Comparison of ENCODE assay signal across 32 cellular contexts in genomic region chr3:128380719-128381118, GRCh38.
"Had no signal": no experiment of that assay in that cellular context is flagged by ENCODE, and none has a peak within 500 bp of the region (broad histone marks: within the 10 kb centered on the region; RNA-seq: fewer than 3 reads in every experiment).

No MANE protein-coding gene starts in this region.

- H3K9me3 ChIP-seq: Peyer's patch had no signal

- H3K27me3 Mint-ChIP-seq: activated CD4-positive, alpha-beta memory T cell treated with anti-CD3 and anti-CD28 coated beads, Interleukin-2, amount 10 ng/mL, durations not matched to agents 7 days and 5 days; activated CD8-positive, alpha-beta memory T cell treated with anti-CD3 and anti-CD28 coated beads, Interleukin-2, amount 10 ng/mL, durations not matched to agents 7 days and 5 days; activated naive CD4-positive, alpha-beta T cell treated with anti-CD3 and anti-CD28 coated beads, Interleukin-2, amount 10 ng/mL, durations not matched to agents 7 days and 5 days; activated naive CD8-positive, alpha-beta T cell; activated naive CD8-positive, alpha-beta T cell treated with anti-CD3 and anti-CD28 coated beads, Interleukin-2, amount 50 U/mL, for 24 hours; T-cell had no signal

- H3K27ac Mint-ChIP-seq: activated CD4-positive, alpha-beta memory T cell treated with anti-CD3 and anti-CD28 coated beads, Interleukin-2, amount 10 ng/mL, durations not matched to agents 7 days and 5 days; activated CD8-positive, alpha-beta memory T cell treated with anti-CD3 and anti-CD28 coated beads, Interleukin-2, amount 10 ng/mL, durations not matched to agents 7 days and 5 days; activated naive CD4-positive, alpha-beta T cell treated with anti-CD3 and anti-CD28 coated beads, Interleukin-2, amount 10 ng/mL, durations not matched to agents 7 days and 5 days; activated naive CD8-positive, alpha-beta T cell treated with anti-CD3 and anti-CD28 coated beads, Interleukin-2, amount 50 U/mL, for 24 hours; T-cell had no signal

- H3K4me1 Mint-ChIP-seq: activated CD4-positive, alpha-beta memory T cell treated with anti-CD3 and anti-CD28 coated beads, Interleukin-2, amount 10 ng/mL, durations not matched to agents 7 days and 5 days; activated CD8-positive, alpha-beta memory T cell treated with anti-CD3 and anti-CD28 coated beads, Interleukin-2, amount 10 ng/mL, durations not matched to agents 7 days and 5 days; activated naive CD4-positive, alpha-beta T cell treated with anti-CD3 and anti-CD28 coated beads, Interleukin-2, amount 10 ng/mL, durations not matched to agents 7 days and 5 days; activated naive CD8-positive, alpha-beta T cell treated with anti-CD3 and anti-CD28 coated beads, Interleukin-2, amount 50 U/mL, for 24 hours had no signal

- ATAC-seq: activated CD8-positive, alpha-beta memory T cell treated with anti-CD3 and anti-CD28 coated beads, Interleukin-2, amount 10 ng/mL, durations not matched to agents 7 days and 5 days; activated naive CD8-positive, alpha-beta T cell treated with anti-CD3 and anti-CD28 coated beads, Interleukin-2, amount 50 U/mL, for 24 hours; SK-N-SH treated with all-trans-retinoic acid at 6 μM for 48 hours; T-cell had no signal

- H3K4me3 Mint-ChIP-seq: activated CD4-positive, alpha-beta memory T cell treated with anti-CD3 and anti-CD28 coated beads, Interleukin-2, amount 10 ng/mL, durations not matched to agents 7 days and 5 days; activated CD8-positive, alpha-beta memory T cell treated with anti-CD3 and anti-CD28 coated beads, Interleukin-2, amount 10 ng/mL, durations not matched to agents 7 days and 5 days; activated naive CD4-positive, alpha-beta T cell treated with anti-CD3 and anti-CD28 coated beads, Interleukin-2, amount 10 ng/mL, durations not matched to agents 7 days and 5 days; activated naive CD8-positive, alpha-beta T cell; activated naive CD8-positive, alpha-beta T cell treated with anti-CD3 and anti-CD28 coated beads, Interleukin-2, amount 50 U/mL, for 24 hours; brain; T-cell had no signal

- H3K27ac ChIP-seq: Peyer's patch, WERI-Rb-1 had no signal

- DNase-seq: activated CD4-positive, alpha-beta memory T cell treated with anti-CD3 and anti-CD28 coated beads, Interleukin-2, amount 10 ng/mL, durations not matched to agents 7 days and 5 days; activated CD4-positive, alpha-beta T cell treated with anti-CD3 and anti-CD28 coated beads for 1 hour; activated CD4-positive, alpha-beta T cell treated with anti-CD3 and anti-CD28 coated beads for 48 hours; activated CD4-positive, CD25-positive, alpha-beta regulatory T cell; activated CD8-positive, alpha-beta memory T cell treated with anti-CD3 and anti-CD28 coated beads for 24 hours; activated CD8-positive, alpha-beta memory T cell treated with anti-CD3 and anti-CD28 coated beads, Interleukin-2, amount 10 ng/mL, durations not matched to agents 7 days and 5 days; activated CD8-positive, alpha-beta memory T cell treated with anti-CD3 and anti-CD28 coated beads, Interleukin-2, amount 50 U/mL, for 48 hours; activated effector memory CD4-positive, alpha-beta T cell treated with Interleukin-2 at 50 U/mL for 16 hours; activated naive CD4-positive, alpha-beta T cell treated with anti-CD3 and anti-CD28 coated beads, Interleukin-2, amount 10 ng/mL, durations not matched to agents 7 days and 5 days; activated naive CD8-positive, alpha-beta T cell treated with anti-CD3 and anti-CD28 coated beads, Interleukin-2, amount 50 U/mL, for 24 hours; activated T-cell treated with anti-CD3 and anti-CD28 coated beads, Interleukin-2, amount 50 U/mL, for 48 hours; anterior cingulate cortex; caudate nucleus; Kasumi-1; MM.1S; MV-4-11; NCI-H1092; NCI-H1436 treated with DMSO at 0.1 percent for 48 hours; NCI-H1694 treated with DMSO at 0.1 percent for 48 hours; NCI-H2029; NCI-H345; NCI-H524 treated with DMSO at 0.1 percent for 48 hours; Peyer's patch; RPMI8226; SHP77 treated with DMSO at 0.1 percent for 48 hours; T-cell; T-helper 2 cell; T-helper 9 cell; WERI-Rb-1 had no signal

- H3K9me3 Mint-ChIP-seq: activated CD4-positive, alpha-beta memory T cell treated with anti-CD3 and anti-CD28 coated beads, Interleukin-2, amount 10 ng/mL, durations not matched to agents 7 days and 5 days; activated naive CD4-positive, alpha-beta T cell treated with anti-CD3 and anti-CD28 coated beads, Interleukin-2, amount 10 ng/mL, durations not matched to agents 7 days and 5 days; activated naive CD8-positive, alpha-beta T cell treated with anti-CD3 and anti-CD28 coated beads, Interleukin-2, amount 50 U/mL, for 24 hours; brain; T-cell had no signal

- H3K36me3 Mint-ChIP-seq: activated CD8-positive, alpha-beta memory T cell treated with anti-CD3 and anti-CD28 coated beads, Interleukin-2, amount 10 ng/mL, durations not matched to agents 7 days and 5 days; activated naive CD4-positive, alpha-beta T cell treated with anti-CD3 and anti-CD28 coated beads, Interleukin-2, amount 10 ng/mL, durations not matched to agents 7 days and 5 days; activated naive CD8-positive, alpha-beta T cell; brain had no signal
